ENCODE assay signal across 8 cellular contexts in the genomic region with DNA sequence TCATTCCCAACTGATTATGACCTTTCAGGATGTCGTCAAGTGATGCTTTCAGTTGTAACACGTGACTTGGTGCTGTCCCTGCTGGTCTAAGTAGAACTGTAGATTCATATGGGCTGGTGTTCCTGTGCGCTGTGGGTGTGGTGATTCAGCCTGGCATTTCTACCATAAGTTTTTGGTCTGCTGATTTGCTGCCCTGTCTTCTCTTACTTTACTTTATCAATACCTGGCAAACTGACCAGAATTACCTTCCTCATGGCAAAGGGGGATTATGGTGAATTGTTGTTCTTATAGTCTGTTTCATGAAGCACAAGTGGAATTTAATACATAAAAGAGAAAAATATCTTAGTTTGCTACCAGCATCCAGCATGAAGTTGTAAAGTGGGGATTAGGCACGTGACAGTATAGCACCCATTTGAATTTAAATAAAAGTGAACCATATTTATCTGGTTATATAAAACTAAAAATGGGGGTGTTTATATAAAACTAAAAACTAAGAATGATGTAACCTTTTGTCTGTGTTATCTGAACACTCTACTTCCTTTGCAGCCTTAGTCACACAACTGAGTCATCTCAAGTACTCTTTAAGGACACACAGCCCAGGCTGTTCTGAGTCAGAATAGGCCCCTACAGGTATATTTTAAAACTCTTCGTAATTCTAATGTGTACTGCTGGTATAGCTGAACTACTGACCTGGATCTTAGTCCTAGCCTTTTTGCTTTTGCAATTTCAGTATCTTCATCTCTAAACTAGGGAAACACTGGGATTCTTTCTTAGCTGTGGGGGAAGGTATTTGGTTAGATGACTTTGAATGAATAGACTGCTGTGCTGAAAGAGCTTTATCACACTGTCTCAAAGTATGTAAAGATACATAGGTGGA. TPM values are rescaled to one million over a fixed set of nuclear protein-coding genes. Genes with fewer than 3 reads are reported as not detected.
DNase-seq lines count a peak whose midpoint lies in the region; ATAC-seq and TF ChIP-seq lines count a peak whose summit lies in the region.

No MANE protein-coding gene starts in this region.

- CTCF ChIA-PET in Panc1 (lab: Charles Lee), result no interaction called here

- BruUV-seq in Panc1 (replicated peaks; lab: Mats Ljungman, UMichigan), result TSS peak; percentile 44

- H3K9me3 ChIP-seq in Panc1 (ENCODE audit: control insufficient read depth, insufficient read depth, low read depth, low read length), result no peaks in the 10 kb centered on the region

- peaks cover 21% of the 10 kb centered on the region for H3K4me1 ChIP-seq in Panc1 (ENCODE audit: control insufficient read depth, insufficient read depth, low read length)

- H3K27ac ChIP-seq in Panc1 (ENCODE audit: low read length), result peak overlapping the region; percentile 77

- no peaks in the 10 kb centered on the region for H3K27me3 ChIP-seq in GM06990 (replicated peaks; ENCODE audit: control insufficient read depth, insufficient read depth, low read length)
- H3K27me3 ChIP-seq in Panc1 (ENCODE audit: control insufficient read depth, insufficient read depth, low read length), result no peaks in the 10 kb centered on the region
- H3K27me3 ChIP-seq in kidney epithelial cell (ENCODE audit: control insufficient read depth, insufficient read depth, low read length), result no peaks in the 10 kb centered on the region

- peak; percentile 94 for ATAC-seq in Panc1

- intact Hi-C loops in Panc1 (cut with micrococcal nuclease; ENCODE audit: unreplicated experiment), result no loop called here

- DNase-seq in GM06990 (ENCODE audit: extremely low read depth, insufficient read length) (peak; percentile 14), HCEC 1CT (peak; percentile 93), Panc1 (ENCODE audit: low read depth, low spot score) (peak; percentile 78), amniotic stem cell (lab: John Stamatoyannopoulos, UW) (peak; percentile 83), kidney epithelial cell (ENCODE audit: low read depth) (peak; percentile 88), cortex of kidney (lab: John Stamatoyannopoulos, UW) (no peak), NCI-H187 treated with DMSO at 0.1 percent for 48 hours (lab: John Stamatoyannopoulos, UW) (no peak)
- peak; percentile 10 to 16 for DNase-seq in stimulated activated CD8-positive, alpha-beta memory T cell treated with anti-CD3 and anti-CD28 coated beads, Interleukin-4, amount 100 ng/mL, for 4 hours (ENCODE audit: low read depth in 2 of 2, low spot score in 1 of 2)

- TF ChIP-seq CTCF in GM06990 (IDR thresholded peaks at IDR 0.05; ENCODE audit: insufficient read depth, low read length, poor library complexity, severe bottlenecking) (no peak), Panc1 (IDR thresholded peaks at IDR 0.05) (no peak), kidney epithelial cell (IDR thresholded peaks at IDR 0.05; ENCODE audit: insufficient read depth, low read length, poor library complexity, severe bottlenecking) (no peak)

- peaks cover 24% of the 10 kb centered on the region for H3K36me3 ChIP-seq in GM06990 (ENCODE audit: control insufficient read depth, insufficient read depth, low read length)
- H3K36me3 ChIP-seq in Panc1 (ENCODE audit: control insufficient read depth, insufficient read depth, low read length), result peaks cover 37% of the 10 kb centered on the region
- peaks cover 5% of the 10 kb centered on the region for H3K36me3 ChIP-seq in kidney epithelial cell (ENCODE audit: control insufficient read depth, insufficient read depth, low read length)

- in situ Hi-C loops in Panc1 (cut with HindIII; ENCODE audit: low pct_unique_long_range_greater_than_20kb, low sequenced_read_pairs), result no loop called here

- H3K4me3 ChIP-seq in GM06990 (replicated peaks; ENCODE audit: low read depth, low read length) (no peak overlapping the region), Panc1 (ENCODE audit: low read depth in 2 of 2, low read length in 2 of 2) (no peak overlapping the region), kidney epithelial cell (ENCODE audit: low read depth, low read length) (no peak overlapping the region)

- POLR2A ChIA-PET in Panc1 (lab: Charles Lee), result no interaction called here

RNA-seq across cellular contexts. Expression of a gene that starts 28.3 kb away (rescaled TPM):
- total RNA-seq in Panc1 (2021; ENCODE audit: unreplicated experiment), result 28.4 TPM
- polyA plus RNA-seq in Panc1 (2012; ENCODE audit: insufficient read length), result 28.1 TPM
- total RNA-seq in kidney epithelial cell, result 70.2 and 71.2 TPM in 2 replicates

RNA-seq across cellular contexts. Expression of a gene that starts 28.4 kb away (rescaled TPM):
- total RNA-seq in Panc1 (2021; ENCODE audit: unreplicated experiment) (17.5 TPM), kidney epithelial cell (28.6 and 41.6 TPM in 2 replicates)
- polyA plus RNA-seq in Panc1 (2012; ENCODE audit: insufficient read length), result 21.6 TPM

Comparison
In these comparisons a context has a peak if more than half of its experiments do, and no peak if none do; other contexts are left out.
1. DNase-seq: peak in GM06990 (single experiment), HCEC 1CT (single experiment), Panc1 (single experiment), amniotic stem cell (single experiment), kidney epithelial cell (single experiment) and stimulated activated CD8-positive, alpha-beta memory T cell treated with anti-CD3 and anti-CD28 coated beads, Interleukin-4, amount 100 ng/mL, for 4 hours (2 of 2); none in cortex of kidney (single experiment) and NCI-H187 treated with DMSO at 0.1 percent for 48 hours (single experiment).